24 cellular contexts compared by ENCODE assay signal in the genomic region with DNA sequence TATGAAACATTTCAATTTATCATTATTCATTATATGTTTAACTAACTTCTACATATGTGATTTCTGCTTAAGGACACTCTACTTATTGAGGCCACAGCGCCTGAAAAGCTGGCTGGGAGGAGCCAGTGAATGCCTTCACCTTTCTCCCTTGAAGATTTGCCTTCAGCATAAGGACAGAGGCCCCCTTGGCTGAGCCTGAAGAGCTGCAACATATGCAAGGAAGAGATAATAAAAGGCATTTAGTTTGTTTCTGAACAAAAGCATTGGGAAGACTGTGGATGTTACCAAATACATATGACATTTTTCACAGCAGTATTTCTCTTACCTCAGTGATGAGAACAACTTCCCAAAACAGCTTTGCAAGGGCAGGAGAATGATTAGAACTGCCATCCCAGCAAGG.
"Had no signal": no experiment of that assay in that cellular context is flagged by ENCODE, and none has a peak within 500 bp of the region (broad histone marks: within the 10 kb centered on the region; RNA-seq: fewer than 3 reads in every experiment).

No MANE protein-coding gene starts in this region.

- H3K79me2 ChIP-seq: hepatocyte, parathyroid adenoma had no signal

- H3K36me3 ChIP-seq: neural progenitor cell, right lobe of liver, suprapubic skin, uterus had no signal

- H3K9me3 ChIP-seq: gastroesophageal sphincter, heart left ventricle, mucosa of descending colon, right lobe of liver, suprapubic skin, transverse colon, upper lobe of right lung, uterus had no signal

- ATAC-seq: esophagus mucosa; foreskin keratinocyte; gastroesophageal sphincter; heart left ventricle; left lobe of liver; mucosa of descending colon; natural killer cell treated with Interleukin-12 subunit alpha and Interleukin-12 subunit beta and Interleukin-15 and Interleukin-18, amount 100 ng/mL, for 72 hours; right lobe of liver; stimulated activated naive B cell treated with anti-CD40 and anti-IgM and Interleukin-4, amounts not matched to agents 10 μg/mL and 1 μg/mL and 100 μg/mL, for 72 hours; stimulated activated naive CD8-positive, alpha-beta T cell treated with anti-CD3 and anti-CD28 coated beads, Interleukin-15, amount 100 ng/mL, for 72 hours; upper lobe of right lung had no signal

- H3K4me2 ChIP-seq: hepatocyte, neural progenitor cell had no signal

- FAIRE-seq: kidney, small intestine had no signal

- DNase-seq: cortex of kidney; foreskin keratinocyte; heart left ventricle; kidney; mesenchymal stem cell; mucosa of descending colon; naive B cell; right lobe of liver; small intestine; stimulated activated CD4-positive, alpha-beta T cell treated with anti-CD3 and anti-CD28 coated beads, Interleukin-15, amount 100 ng/mL, for 24 hours; stimulated activated CD4-positive, alpha-beta T cell treated with anti-CD3 and anti-CD28 coated beads, Interleukin-2, amount 100 ng/mL, for 48 hours; stimulated activated naive B cell treated with anti-CD40 and anti-IgM and Interleukin-4, amounts not matched to agents 10 μg/mL and 1 μg/mL and 100 μg/mL, for 72 hours; stimulated activated naive CD8-positive, alpha-beta T cell treated with anti-CD3 and anti-CD28 coated beads, Interleukin-15, amount 100 ng/mL, for 72 hours; transverse colon; upper lobe of right lung; uterus had no signal

- H3K4me3 ChIP-seq: gastroesophageal sphincter, heart left ventricle, hepatocyte, mucosa of descending colon, neural progenitor cell, right lobe of liver, suprapubic skin, transverse colon, upper lobe of right lung, uterus had no signal

- H3K9ac ChIP-seq: neural progenitor cell, parathyroid adenoma had no signal

- H3K27ac ChIP-seq: foreskin keratinocyte, gastroesophageal sphincter, heart left ventricle, hepatocyte, neural progenitor cell, parathyroid adenoma, right lobe of liver, suprapubic skin, transverse colon, upper lobe of right lung, uterus had no signal

- H3K27me3 ChIP-seq: foreskin keratinocyte, gastroesophageal sphincter, heart left ventricle, hepatocyte, neural progenitor cell, right lobe of liver, suprapubic skin, transverse colon, upper lobe of right lung, uterus had no signal

- H2AFZ ChIP-seq: hepatocyte, neural progenitor cell, parathyroid adenoma had no signal

- H3K4me1 ChIP-seq: foreskin keratinocyte, gastroesophageal sphincter, neural progenitor cell, right lobe of liver, suprapubic skin, upper lobe of right lung, uterus had no signal
